Comparison of ENCODE assay signal across 8 cellular contexts in the genomic region with DNA sequence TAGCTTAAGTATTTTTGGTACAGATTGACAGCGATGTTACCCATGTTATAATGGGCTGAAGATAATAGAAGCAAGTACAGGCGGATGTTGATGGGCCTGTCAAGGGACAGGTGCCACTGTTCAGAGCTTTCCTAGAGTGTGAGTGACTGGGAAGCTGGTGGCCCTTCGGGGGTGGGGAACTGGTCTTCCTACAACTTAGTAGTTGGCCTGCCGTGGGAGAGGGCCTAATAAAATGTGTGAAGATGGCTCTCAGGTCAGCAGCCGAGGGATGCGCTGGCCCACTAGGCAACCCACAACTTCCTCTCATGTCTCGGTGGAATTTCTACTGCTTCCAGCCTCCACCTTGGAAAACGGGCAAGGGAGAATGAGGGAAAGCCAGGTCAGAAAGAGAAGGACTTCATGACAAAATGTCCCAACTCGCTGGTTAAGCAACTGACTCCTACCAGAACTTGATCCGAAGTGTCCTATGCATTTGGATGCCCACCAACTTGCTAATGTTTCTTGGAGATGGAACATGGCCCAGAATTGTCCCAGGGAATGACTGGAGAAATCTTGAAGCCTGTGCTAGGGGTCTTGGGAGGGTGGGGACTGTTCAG. TPM values are rescaled to one million over a fixed set of nuclear protein-coding genes. Genes with fewer than 3 reads are reported as not detected.
A peak's percentile ranks its signal among the peaks of the same experiment; 100 is the strongest.
DNase-seq lines count a peak whose midpoint lies in the region; ATAC-seq, FAIRE-seq and TF ChIP-seq lines count a peak whose summit lies in the region.

No MANE protein-coding gene starts in this region.

- no peak for ATAC-seq in HG03460 (IDR thresholded peaks at IDR 0.05; ENCODE audit: unreplicated experiment)

- no peak for TF ChIP-seq EP300 in neural cell (conservative IDR thresholded peaks at IDR 0.05; ENCODE audit: poor library complexity, severe bottlenecking)

- no peaks in the 10 kb centered on the region for H3K27me3 ChIP-seq in BLaER1 treated with 17β-estradiol and CSF1 and Interleukin-3, amounts not matched to agents 10 nM and 100 nM
- H3K27me3 ChIP-seq in Karpas-422 (ENCODE audit: low read length) (0 out of 2 replicates have a peak, but pooled peaks cover 2% of the 10 kb centered on the region), neural cell (ENCODE audit: insufficient read depth, low read depth, low read length) (peaks cover 12% of the 10 kb centered on the region)

- H3K36me3 ChIP-seq in BLaER1 treated with 17β-estradiol and CSF1 and Interleukin-3, amounts not matched to agents 10 nM and 100 nM: peaks cover 38 to 45% (median 39%) of the 10 kb centered on the region in 11 experiments
- H3K36me3 ChIP-seq in Karpas-422 (ENCODE audit: insufficient read depth, low read length) (0 out of 2 replicates have a peak, but pooled peaks cover 3% of the 10 kb centered on the region), neural cell (ENCODE audit: insufficient read depth, low read length) (no peaks in the 10 kb centered on the region)

- TF ChIP-seq CTCF in neural cell (IDR thresholded peaks at IDR 0.05; ENCODE audit: poor library complexity, severe bottlenecking): no peak

- peak overlapping the region in 3 of 11 experiments; percentile 94 to 97 (median 96); a peak in 5 of 22 replicates for H3K27ac ChIP-seq in BLaER1 treated with 17β-estradiol and CSF1 and Interleukin-3, amounts not matched to agents 10 nM and 100 nM
- H3K27ac ChIP-seq in Karpas-422 (ENCODE audit: low read length) (no peak overlapping the region), neural cell (ENCODE audit: low read length) (no peak overlapping the region)

- H3K4me3 Mint-ChIP-seq in dendritic cell treated with granulocyte-macrophage colony-stimulating factor and Interleukin-4, amounts not matched to agents 40 ng/mL and 50 ng/mL, for 4 days: peak overlapping the region; percentile 97

- FAIRE-seq in GM12891 (lab: Jason Lieb, UNC): no peak

- peak overlapping the region; percentile 71 to 93 (median 82) for H3K4me2 ChIP-seq in BLaER1 treated with 17β-estradiol and CSF1 and Interleukin-3, amounts not matched to agents 10 nM and 100 nM
- peak overlapping the region; percentile 96 for H3K4me2 ChIP-seq in Karpas-422 (ENCODE audit: low read depth, low read length, poor library complexity, severe bottlenecking)
- no peak overlapping the region for H3K4me2 ChIP-seq in neural cell (ENCODE audit: low read length)

- no peaks in the 10 kb centered on the region for H3K27me3 Mint-ChIP-seq in dendritic cell treated with granulocyte-macrophage colony-stimulating factor and Interleukin-4, amounts not matched to agents 40 ng/mL and 50 ng/mL, for 4 days

- H3K36me3 Mint-ChIP-seq in dendritic cell treated with granulocyte-macrophage colony-stimulating factor and Interleukin-4, amounts not matched to agents 40 ng/mL and 50 ng/mL, for 4 days (ENCODE audit: low read depth): peaks cover 47% of the 10 kb centered on the region

- H4K20me1 ChIP-seq in BLaER1 treated with 17β-estradiol and CSF1 and Interleukin-3, amounts not matched to agents 10 nM and 100 nM: peaks cover 0 to 31% (median 4%) of the 10 kb centered on the region in 11 experiments; a peak in 8 of 22 replicates
- no peaks in the 10 kb centered on the region for H4K20me1 ChIP-seq in Karpas-422 (ENCODE audit: insufficient read depth, low read depth, low read length)
- no peaks in the 10 kb centered on the region for H4K20me1 ChIP-seq in neural cell (ENCODE audit: insufficient read depth)

- H3K79me2 ChIP-seq in Karpas-422 (ENCODE audit: low read length) (peaks cover 4% of the 10 kb centered on the region), neural cell (replicated peaks; ENCODE audit: insufficient read depth, low read length) (no peaks in the 10 kb centered on the region)

- peak overlapping the region; percentile 74 to 93 (median 84) for H3K4me3 ChIP-seq in BLaER1 treated with 17β-estradiol and CSF1 and Interleukin-3, amounts not matched to agents 10 nM and 100 nM
- H3K4me3 ChIP-seq in Karpas-422 (ENCODE audit: low read length) (peak overlapping the region; percentile 91), neural cell (ENCODE audit: low read length) (peak overlapping the region; percentile 90)

- no peak for TF ChIP-seq RAD21 in neural cell (conservative IDR thresholded peaks at IDR 0.05)

- peaks cover 20 to 45% (median 29%) of the 10 kb centered on the region in 10 experiments for H3K4me1 ChIP-seq in BLaER1 treated with 17β-estradiol and CSF1 and Interleukin-3, amounts not matched to agents 10 nM and 100 nM
- H3K4me1 ChIP-seq in Karpas-422 (ENCODE audit: low read length): peaks cover 18% of the 10 kb centered on the region

- H3F3A ChIP-seq in neural cell (ENCODE audit: insufficient read depth, low read length, poor library complexity, severe bottlenecking): no peaks in the 10 kb centered on the region

- H3K4me1 Mint-ChIP-seq in dendritic cell treated with granulocyte-macrophage colony-stimulating factor and Interleukin-4, amounts not matched to agents 40 ng/mL and 50 ng/mL, for 4 days (ENCODE audit: low read depth): peaks cover 30% of the 10 kb centered on the region

- DNase-seq in Karpas-422: no peak
- DNase-seq in pons (ENCODE audit: low spot score): no peak
- no peak for DNase-seq in GM12891 (ENCODE audit: insufficient read length, low spot score)
- DNase-seq in NCI-H2171 treated with DMSO at 0.1 percent for 48 hours (lab: John Stamatoyannopoulos, UW): no peak

- H3K9me3 Mint-ChIP-seq in dendritic cell treated with granulocyte-macrophage colony-stimulating factor and Interleukin-4, amounts not matched to agents 40 ng/mL and 50 ng/mL, for 4 days: no peaks in the 10 kb centered on the region

- H3K27ac Mint-ChIP-seq in dendritic cell treated with granulocyte-macrophage colony-stimulating factor and Interleukin-4, amounts not matched to agents 40 ng/mL and 50 ng/mL, for 4 days: peak overlapping the region; percentile 90

- no peaks in the 10 kb centered on the region for H3K9me2 ChIP-seq in Karpas-422 (replicated peaks; ENCODE audit: insufficient read depth, low read length)
- H3K9me2 ChIP-seq in neural cell (ENCODE audit: insufficient read depth, low read length): no peaks in the 10 kb centered on the region

- no peak overlapping the region for H2AFZ ChIP-seq in Karpas-422 (ENCODE audit: low read length)
- no peak overlapping the region for H2AFZ ChIP-seq in neural cell (ENCODE audit: low read depth, low read length)

- peak overlapping the region in 10 of 11 experiments; percentile 86 to 94 (median 92); a peak in 15 of 22 replicates for H3K9ac ChIP-seq in BLaER1 treated with 17β-estradiol and CSF1 and Interleukin-3, amounts not matched to agents 10 nM and 100 nM
- H3K9ac ChIP-seq in Karpas-422 (ENCODE audit: low read length) (peak overlapping the region; percentile 90), neural cell (ENCODE audit: low read length) (no peak overlapping the region)

- intact Hi-C loops in dendritic cell treated with granulocyte-macrophage colony-stimulating factor and Interleukin-4, amounts not matched to agents 40 ng/mL and 50 ng/mL, for 4 days (cut with micrococcal nuclease): loop anchor here (10.0 kb wide), 1 partner anchor 92 kb away; a partner anchor contains a TSS

- no peak for TF ChIP-seq POLR2A in GM12891 (IDR thresholded peaks at IDR 0.05; ENCODE audit: low read depth, low read length)

- no peaks in the 10 kb centered on the region for H3K9me3 ChIP-seq in BLaER1 treated with 17β-estradiol and CSF1 and Interleukin-3, amounts not matched to agents 10 nM and 100 nM (replicated peaks in 1 of 11)
- no peaks in the 10 kb centered on the region for H3K9me3 ChIP-seq in Karpas-422 (ENCODE audit: low read length)
- no peaks in the 10 kb centered on the region for H3K9me3 ChIP-seq in neural cell (ENCODE audit: low read length)

TF ChIP-seq in neural cell, 6 proteins besides CTCF, POLR2A, EP300 and RAD21 (continues in another document):
- no peak for TF ChIP-seq TAF1 (IDR thresholded peaks at IDR 0.05; ENCODE audit: low read depth)
- TF ChIP-seq SMC3 (conservative IDR thresholded peaks at IDR 0.05; ENCODE audit: poor library complexity): no peak
- no peak for TF ChIP-seq EZH2 (IDR thresholded peaks at IDR 0.05; ENCODE audit: borderline replicate concordance, insufficient read depth, low read length, poor library complexity, severe bottlenecking)
- no peak for TF ChIP-seq MXI1 (conservative IDR thresholded peaks at IDR 0.05; ENCODE audit: poor library complexity, severe bottlenecking)
- no peak for TF ChIP-seq POLR2AphosphoS5 (IDR thresholded peaks at IDR 0.05)

TF ChIP-seq in GM12891, 5 proteins besides CTCF, POLR2A, EP300 and RAD21:
- TF ChIP-seq POLR2AphosphoS5 (IDR thresholded peaks at IDR 0.05; ENCODE audit: low read depth, low read length): no peak
- TF ChIP-seq PAX5 (IDR thresholded peaks at IDR 0.05; ENCODE audit: insufficient read depth, low read length, severe bottlenecking): no peak
- TF ChIP-seq POU2F2 (IDR thresholded peaks at IDR 0.05; ENCODE audit: low read depth, low read length): no peak
- no peak for TF ChIP-seq SPI1 (IDR thresholded peaks at IDR 0.05; ENCODE audit: low read depth, low read length)
- no peak for TF ChIP-seq TAF1 (IDR thresholded peaks at IDR 0.05; ENCODE audit: low read depth, low read length)
TF ChIP-seq in GM12891: peak in this region for 0.

RNA-seq across cellular contexts. Expression of a gene that starts 1.4 kb away (rescaled TPM):
- total RNA-seq in Karpas-422 (2014; rRNA removed; shearing (Covaris generic); ENCODE audit: low replicate concordance): 8.4 and 18.9 TPM in 2 replicates
- polyA plus RNA-seq in neural cell: 2.4 and 3.1 TPM in 2 replicates
- polyA minus RNA-seq in neural cell: 3.4 and 4.4 TPM in 2 replicates
- 10.2 TPM for polyA plus RNA-seq in GM12891 (2012; ENCODE audit: low read depth, missing spikeins)
